Comparison of ENCODE assay signal across 9 cellular contexts in the genomic region with DNA sequence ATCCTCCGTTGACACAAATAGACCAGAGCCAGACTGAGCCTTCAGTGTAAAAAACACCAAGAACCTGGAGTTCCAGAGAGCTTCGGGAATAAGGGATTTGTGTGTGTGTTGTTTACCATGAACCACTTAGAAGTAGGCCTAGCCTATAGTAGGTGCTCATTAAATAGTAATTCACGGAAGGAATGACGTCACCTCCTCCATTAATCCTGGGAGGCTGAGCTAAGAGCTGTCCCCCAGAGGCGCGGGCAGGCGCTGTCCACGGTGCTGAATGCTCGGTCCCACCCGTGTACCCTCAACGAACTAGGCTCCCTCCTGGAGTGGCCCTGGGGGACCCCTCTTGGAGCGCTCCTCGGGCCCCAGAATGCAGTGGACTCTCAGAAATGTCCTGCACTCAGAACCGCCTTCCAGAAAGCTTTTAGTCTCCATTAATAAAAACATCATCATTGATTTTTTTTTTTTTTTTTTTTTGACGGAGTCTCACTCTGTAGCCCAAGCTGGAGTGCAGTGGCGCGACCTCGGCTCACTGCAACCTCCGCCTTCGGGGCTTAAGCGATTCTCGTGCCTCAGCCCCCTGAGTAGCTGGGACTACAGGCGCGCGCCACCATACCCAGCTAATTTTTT. TPM values are rescaled to one million over a fixed set of nuclear protein-coding genes. Genes with fewer than 3 reads are reported as not detected.
A peak's percentile ranks its signal among the peaks of the same experiment; 100 is the strongest.
DNase-seq lines count a peak whose midpoint lies in the region; ATAC-seq, FAIRE-seq and TF ChIP-seq lines count a peak whose summit lies in the region.
"Had no signal": no experiment of that assay in that cellular context is flagged by ENCODE, and none has a peak within 500 bp of the region (broad histone marks: within the 10 kb centered on the region; RNA-seq: fewer than 3 reads in every experiment).

No MANE protein-coding gene starts in this region.

- H3K4me2 ChIP-seq in endothelial cell of umbilical vein (ENCODE audit: insufficient read depth, low read length) = no peak overlapping the region

- H2AFZ ChIP-seq in endothelial cell of umbilical vein (ENCODE audit: low read depth, low read length) = no peak overlapping the region

- H3K9me1 ChIP-seq in endothelial cell of umbilical vein (replicated peaks; ENCODE audit: control insufficient read depth, extremely low read depth, insufficient read depth, low read length) = no peaks in the 10 kb centered on the region

- H3K9me3 ChIP-seq in endothelial cell of umbilical vein (replicated peaks; ENCODE audit: control insufficient read depth, insufficient read depth, low read length) = no peaks in the 10 kb centered on the region
- H3K9me3 ChIP-seq: SJSA1 had no signal

- peaks cover 19% of the 10 kb centered on the region for H3K4me1 ChIP-seq in endothelial cell of umbilical vein (ENCODE audit: control insufficient read depth, extremely low read depth, insufficient read depth, low read length)

- no peak for TF ChIP-seq POLR2A in endothelial cell of umbilical vein (IDR thresholded peaks at IDR 0.05; ENCODE audit: low read depth, low read length)

- dilution Hi-C loops in endothelial cell of umbilical vein (cut with MboI; ENCODE audit: extremely low pct_ligation_motif_present, low sequenced_read_pairs) = no loop called here

- H4K20me1 ChIP-seq in endothelial cell of umbilical vein (replicated peaks; ENCODE audit: control insufficient read depth, extremely low read depth, insufficient read depth, low read length) = no peaks in the 10 kb centered on the region

- intact Hi-C loops in endothelial cell of umbilical vein (cut with micrococcal nuclease) = no loop called here

- H3K27ac ChIP-seq in endothelial cell of umbilical vein (ENCODE audit: insufficient read depth, low read depth, low read length) = no peak overlapping the region
- H3K27ac ChIP-seq: SJSA1 had no signal

- peak; percentile 48 for FAIRE-seq in endothelial cell of umbilical vein (lab: Jason Lieb, UNC)

- TF ChIP-seq CTCF in endothelial cell of umbilical vein (IDR thresholded peaks at IDR 0.05; ENCODE audit: extremely low read depth in 1 of 2, insufficient read depth in 1 of 2, low read depth in 1 of 2, low read length in 2 of 2) (no peak), omental fat pad (IDR thresholded peaks at IDR 0.05) (no peak)

- CTCF ChIA-PET in endothelial cell of umbilical vein (lab: Charles Lee) = interaction anchor here (0.7 to 0.8 kb wide), 3 partner anchors 85 to 450 kb away, joined by 3 read pairs; no protein-coding TSS in a partner anchor

- no peak overlapping the region for H3K9ac ChIP-seq in endothelial cell of umbilical vein (replicated peaks; ENCODE audit: extremely low read depth, insufficient read depth, low read length)

- DNase-seq in HCEC 1CT (peak; percentile 30), T1000 (lab: John Stamatoyannopoulos, UW) (peak; percentile 12), endothelial cell of umbilical vein (ENCODE audit: low read depth, low spot score) (peak; percentile 30), omental fat pad (ENCODE audit: low spot score) (no peak), COR-L47 (lab: John Stamatoyannopoulos, UW) (no peak), NCI-H1417 treated with DMSO at 0.1 percent for 48 hours (lab: John Stamatoyannopoulos, UW) (no peak)
- DNase-seq in stimulated activated CD4-positive, alpha-beta T cell treated with anti-CD3 and anti-CD28 coated beads, Interleukin-15, amount 100 ng/mL, for 24 hours = peak; percentile 40

- ATAC-seq in omental fat pad (ENCODE audit: low FRiP score) = no peak
- ATAC-seq in HG03159 (IDR thresholded peaks at IDR 0.05; ENCODE audit: unreplicated experiment) = no peak

- BruUV-seq in endothelial cell of umbilical vein (replicated peaks; lab: Mats Ljungman, UMichigan) = no TSS peak

- no peaks in the 10 kb centered on the region for H3K79me2 ChIP-seq in endothelial cell of umbilical vein (ENCODE audit: control insufficient read depth, insufficient read depth, low read length)

- H3K4me3 ChIP-seq in endothelial cell of umbilical vein (replicated peaks in 1 of 3; ENCODE audit: insufficient read depth in 1 of 3, low read depth in 1 of 3, low read length in 3 of 3) = no peak overlapping the region
- H3K4me3 ChIP-seq: SJSA1 had no signal

- peaks cover 0 to 6% of the 10 kb centered on the region in 2 experiments for H3K27me3 ChIP-seq in endothelial cell of umbilical vein (ENCODE audit: control insufficient read depth in 2 of 2, insufficient read depth in 2 of 2, low read length in 2 of 2)

- POLR2A ChIA-PET in endothelial cell of umbilical vein (lab: Charles Lee) = no interaction called here

- no peaks in the 10 kb centered on the region for H3K36me3 ChIP-seq in endothelial cell of umbilical vein (ENCODE audit: control insufficient read depth in 2 of 2, extremely low read depth in 1 of 2, insufficient read depth in 2 of 2, low read length in 2 of 2)
- H3K36me3 ChIP-seq: SJSA1 had no signal

TF ChIP-seq in endothelial cell of umbilical vein, 7 proteins besides CTCF, POLR2A, EP300 and RAD21:
- TF ChIP-seq, protein P1, sequence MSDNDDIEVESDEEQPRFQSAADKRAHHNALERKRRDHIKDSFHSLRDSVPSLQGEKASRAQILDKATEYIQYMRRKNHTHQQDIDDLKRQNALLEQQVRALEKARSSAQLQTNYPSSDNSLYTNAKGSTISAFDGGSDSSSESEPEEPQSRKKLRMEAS (IDR thresholded peaks at IDR 0.05; ENCODE audit: insufficient read depth, insufficient read length) = no peak
- TF ChIP-seq MYC (IDR thresholded peaks at IDR 0.05; ENCODE audit: low read depth, low read length) (no peak), JUN (IDR thresholded peaks at IDR 0.05; ENCODE audit: borderline replicate concordance, insufficient read depth, insufficient read length, low read depth) (peak; percentile 85), POLR2AphosphoS5 (IDR thresholded peaks at IDR 0.05; ENCODE audit: insufficient read depth, low read depth, low read length) (no peak)

RNA-seq across cellular contexts. Expression of a gene that starts 6.5 kb away (rescaled TPM):
- total RNA-seq in endothelial cell of umbilical vein = 0.09 and 0.30 TPM in 2 replicates
- 0.04 and 0.06 TPM in 2 replicates for polyA plus RNA-seq in endothelial cell of umbilical vein
- polyA plus RNA-seq in endothelial cell of umbilical vein (2011; cell fraction: cytosol; rRNA removed) = 0.01 and 0.03 TPM in 2 replicates
- polyA plus RNA-seq in endothelial cell of umbilical vein (2011; cell fraction: nucleus; rRNA removed) = 0.08 TPM in 2 replicates
- polyA plus RNA-seq in endothelial cell of umbilical vein (2012) = 0.12 and 0.14 TPM in 2 replicates
- 0.49 TPM in 1 of 2 replicates, not detected in the other for polyA minus RNA-seq in endothelial cell of umbilical vein
- 0.61 TPM for polyA minus RNA-seq in endothelial cell of umbilical vein (2011; cell fraction: cytosol; rRNA and poly(A)+ RNA removed)
- polyA minus RNA-seq in endothelial cell of umbilical vein (2011; cell fraction: nucleus; rRNA and poly(A)+ RNA removed) = not detected in 2 replicates
- under 1 TPM; 0.09 to 0.24 (median 0.14) TPM for total RNA-seq in omental fat pad
- total RNA-seq: SJSA1 had no signal

RNA-seq across cellular contexts. Expression of a gene that starts 37.7 kb away (rescaled TPM):
- total RNA-seq in endothelial cell of umbilical vein (143 and 166 TPM in 2 replicates), omental fat pad (10 to 100 TPM; 19.4 to 35.9 (median 23.8) TPM)
- polyA plus RNA-seq in endothelial cell of umbilical vein = 94.8 and 157 TPM in 2 replicates
- polyA plus RNA-seq in endothelial cell of umbilical vein (2011; cell fraction: cytosol; rRNA removed) = 40.6 and 56.8 TPM in 2 replicates
- 41.1 and 46.1 TPM in 2 replicates for polyA plus RNA-seq in endothelial cell of umbilical vein (2011; cell fraction: nucleus; rRNA removed)
- 117 and 119 TPM in 2 replicates for polyA plus RNA-seq in endothelial cell of umbilical vein (2012)
- polyA minus RNA-seq in endothelial cell of umbilical vein = 84.1 and 137 TPM in 2 replicates
- polyA minus RNA-seq in endothelial cell of umbilical vein (2011; cell fraction: cytosol; rRNA and poly(A)+ RNA removed) = 58.3 TPM
- polyA minus RNA-seq in endothelial cell of umbilical vein (2011; cell fraction: nucleus; rRNA and poly(A)+ RNA removed) = 35.6 and 43.7 TPM in 2 replicates

Comparison
In these comparisons a context has a peak if more than half of its experiments do, and no peak if none do; other contexts are left out.
1. DNase-seq: peak in HCEC 1CT (single experiment), T1000 (single experiment), endothelial cell of umbilical vein (single experiment) and stimulated activated CD4-positive, alpha-beta T cell treated with anti-CD3 and anti-CD28 coated beads, Interleukin-15, amount 100 ng/mL, for 24 hours (single experiment); none in omental fat pad (single experiment), COR-L47 (single experiment) and NCI-H1417 treated with DMSO at 0.1 percent for 48 hours (single experiment).